ENCODE assay signal across 25 cellular contexts in the genomic region with DNA sequence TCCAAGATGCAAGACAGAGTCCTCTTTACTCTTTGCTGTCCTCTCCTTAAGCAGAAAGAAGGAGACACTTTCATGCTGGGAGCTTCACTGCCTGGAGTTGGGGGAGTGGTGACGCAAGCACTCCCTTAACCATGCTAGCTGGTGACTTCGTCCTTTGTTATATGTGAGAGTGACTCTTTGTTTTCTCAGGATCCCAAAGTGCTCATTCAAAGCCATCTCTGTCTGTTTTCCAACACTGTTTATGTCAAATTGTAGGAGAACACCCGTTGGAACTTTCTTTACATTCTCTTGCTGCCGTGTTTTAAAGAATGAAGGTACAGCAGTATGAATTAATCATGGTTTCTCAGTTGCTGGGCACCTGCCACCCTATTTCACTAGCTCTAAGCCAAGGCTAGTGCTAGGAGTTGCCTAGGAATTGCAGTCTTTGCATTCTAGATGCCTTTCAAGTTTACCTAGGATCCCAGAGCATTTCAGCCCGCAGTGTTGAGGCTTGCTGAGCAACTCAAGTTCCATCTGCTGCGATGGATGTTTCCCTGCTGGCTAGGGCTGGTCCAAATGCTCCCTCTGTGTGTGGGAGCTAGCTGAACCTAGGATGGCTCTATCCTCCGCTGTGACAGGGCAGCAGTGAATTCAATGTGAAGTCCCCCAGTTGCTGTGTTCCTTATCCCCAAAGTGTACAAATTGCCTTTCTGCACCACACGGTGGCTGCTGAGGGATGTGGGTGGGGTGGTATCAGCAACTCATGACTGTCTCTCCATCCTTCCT.
DNase-seq lines count a peak whose midpoint lies in the region; ATAC-seq and TF ChIP-seq lines count a peak whose summit lies in the region.
"Had no signal": no experiment of that assay in that cellular context is flagged by ENCODE, and none has a peak within 500 bp of the region (broad histone marks: within the 10 kb centered on the region; RNA-seq: fewer than 3 reads in every experiment).

No MANE protein-coding gene starts in this region.

- no peak overlapping the region for H3K4me3 ChIP-seq in mucosa of descending colon
- H3K4me3 ChIP-seq: lower lobe of right lung, PC-9, right atrium auricular region, smooth muscle cell, testis had no signal

- no peaks in the 10 kb centered on the region for H3K4me1 ChIP-seq in mucosa of descending colon (ENCODE audit: low read depth)
- H3K4me1 ChIP-seq: lower lobe of right lung, right atrium auricular region, testis had no signal

- ATAC-seq in mucosa of descending colon (no peak), HG03354 (IDR thresholded peaks at IDR 0.05; ENCODE audit: poor library complexity, severe bottlenecking, unreplicated experiment) (no peak)
- ATAC-seq: lower lobe of right lung had no signal

- peak in 10 of 14 donors; percentile 7 to 63 (median 38) for DNase-seq in C1 segment of cervical spinal cord (lab: John Stamatoyannopoulos, UW)
- peak in 34 of 56 donors; percentile 2 to 70 (median 17) for DNase-seq in amygdala (lab: John Stamatoyannopoulos, UW)
- DNase-seq in globus pallidus (ENCODE audit: low spot score), result peak; percentile 89
- DNase-seq in nucleus accumbens (lab: John Stamatoyannopoulos, UW), result peak in 39 of 56 donors; percentile 1 to 66 (median 35)
- no peak for DNase-seq in mucosa of descending colon
- no peak for DNase-seq in NCI-H524 (lab: John Stamatoyannopoulos, UW)
- no peak for DNase-seq in AG08395 (ENCODE audit: low spot score)
- DNase-seq: activated CD4-positive, alpha-beta memory T cell treated with anti-CD3 and anti-CD28 coated beads for 36 hours; activated CD4-positive, alpha-beta T cell treated with anti-CD3 and anti-CD28 coated beads for 1 hour; activated CD8-positive, alpha-beta memory T cell treated with anti-CD3 and anti-CD28 coated beads, Interleukin-2, amount 50 U/mL, for 4 hours; activated naive CD4-positive, alpha-beta T cell treated with Interleukin-2 at 50 U/mL for 16 hours; CD4-positive, alpha-beta T cell; effector CD4-positive, alpha-beta T cell; kidney; lower lobe of right lung; NCI-H1436 treated with DMSO at 0.1 percent for 48 hours; NCI-H226; NCI-H69; PC-9; SK-N-SH; stimulated activated naive CD4-positive, alpha-beta T cell; testis had no signal

- intact Hi-C loops in mucosa of descending colon (cut with DNase I, micrococcal nuclease), result no loop called here

- H3K9me3 ChIP-seq in mucosa of descending colon, result no peaks in the 10 kb centered on the region
- H3K9me3 ChIP-seq: right atrium auricular region, SK-N-SH, testis had no signal

- H3K36me3 ChIP-seq in mucosa of descending colon (ENCODE audit: low read depth), result no peaks in the 10 kb centered on the region
- H3K36me3 ChIP-seq: lower lobe of right lung, right atrium auricular region had no signal

- TF ChIP-seq CTCF in mucosa of descending colon (IDR thresholded peaks at IDR 0.05), result no peak

Comparison
In these comparisons a context has a peak if more than half of its experiments do, and no peak if none do; other contexts are left out.
1. DNase-seq: peak in C1 segment of cervical spinal cord (10 of 14), amygdala (34 of 56), globus pallidus (single experiment) and nucleus accumbens (39 of 56); none in mucosa of descending colon (0 of 3), NCI-H524 (0 of 2) and AG08395 (single experiment).